1 cellular context compared by ENCODE assay signal in genomic region chr11:67082071-67082791, GRCh38.
A peak's percentile ranks its signal among the peaks of the same experiment; 100 is the strongest.
TF ChIP-seq lines count a peak whose summit lies in the region.

No MANE protein-coding gene starts in this region.

TF ChIP-seq in HepG2, 621 proteins besides CTCF, POLR2A, EP300 and RAD21 (continued from another document):
- no peak for TF ChIP-seq CSRNP1 (CRISPR knock-in tag; IDR thresholded peaks at IDR 0.05)
- no peak for TF ChIP-seq ZNF205 (CRISPR knock-in tag; IDR thresholded peaks at IDR 0.05)
- TF ChIP-seq ZFP91 (CRISPR knock-in tag; IDR thresholded peaks at IDR 0.05; ENCODE audit: borderline replicate concordance), result peak; percentile 35; the same call in 1 of the 2 replicates
- no peak for TF ChIP-seq PHF5A (CRISPR knock-in tag; IDR thresholded peaks at IDR 0.05; ENCODE audit: low read depth, unreplicated experiment)
- TF ChIP-seq SUZ12 (IDR thresholded peaks at IDR 0.05; ENCODE audit: low read depth, low read length), result no peak
- no peak for TF ChIP-seq ZNF160 (CRISPR knock-in tag; IDR thresholded peaks at IDR 0.05)
- no peak for TF ChIP-seq MTF2 (CRISPR knock-in tag; IDR thresholded peaks at IDR 0.05; ENCODE audit: borderline replicate concordance)
- no peak for TF ChIP-seq LBX2 (CRISPR knock-in tag; IDR thresholded peaks at IDR 0.05; ENCODE audit: borderline replicate concordance)
- no peak for TF ChIP-seq TSC22D2 (CRISPR knock-in tag; IDR thresholded peaks at IDR 0.05; ENCODE audit: borderline replicate concordance)
- TF ChIP-seq FOSL2 (CRISPR knock-in tag; IDR thresholded peaks at IDR 0.05), result no peak
- TF ChIP-seq TFAP4 (IDR thresholded peaks at IDR 0.05; ENCODE audit: borderline replicate concordance, low read depth), result 0 out of 2 replicates have a peak, but pooled peaks have one; percentile 8
- no peak for TF ChIP-seq ZNF678 (CRISPR knock-in tag; IDR thresholded peaks at IDR 0.05)
- 0 out of 2 replicates have a peak, but pooled peaks have one; percentile 41 for TF ChIP-seq ZNF547 (CRISPR knock-in tag; IDR thresholded peaks at IDR 0.05)
- TF ChIP-seq AGO1 (IDR thresholded peaks at IDR 0.05; ENCODE audit: low read depth, low read length, poor library complexity, severe bottlenecking), result no peak
- TF ChIP-seq ZNF251 (CRISPR knock-in tag; IDR thresholded peaks at IDR 0.05), result no peak
- TF ChIP-seq ZNF350 (CRISPR knock-in tag; IDR thresholded peaks at IDR 0.05; ENCODE audit: borderline replicate concordance, low read depth), result no peak
- no peak for TF ChIP-seq MEIS2 (CRISPR knock-in tag; IDR thresholded peaks at IDR 0.05)
- TF ChIP-seq ZNF33A (CRISPR knock-in tag; IDR thresholded peaks at IDR 0.05; ENCODE audit: borderline replicate concordance), result no peak
- TF ChIP-seq THAP9 (CRISPR knock-in tag; IDR thresholded peaks at IDR 0.05; ENCODE audit: borderline replicate concordance), result no peak
- TF ChIP-seq ELF3 (CRISPR knock-in tag; IDR thresholded peaks at IDR 0.05), result no peak
- no peak for TF ChIP-seq ZNF17 (CRISPR knock-in tag; IDR thresholded peaks at IDR 0.05)
- TF ChIP-seq ZBTB34 (CRISPR knock-in tag; IDR thresholded peaks at IDR 0.05), result no peak
- TF ChIP-seq ZBTB2 (CRISPR knock-in tag; IDR thresholded peaks at IDR 0.05; ENCODE audit: low read depth), result no peak
- no peak for TF ChIP-seq ZNF660 (CRISPR knock-in tag; IDR thresholded peaks at IDR 0.05; ENCODE audit: borderline replicate concordance, low read depth)
- TF ChIP-seq ARNT2 (CRISPR knock-in tag; IDR thresholded peaks at IDR 0.05; ENCODE audit: low read depth), result no peak
- TF ChIP-seq NFKBIZ (CRISPR knock-in tag; IDR thresholded peaks at IDR 0.05), result no peak
- no peak for TF ChIP-seq EZH2 (conservative IDR thresholded peaks at IDR 0.05; ENCODE audit: low read depth, low read length)
- TF ChIP-seq KDM6A (CRISPR knock-in tag; IDR thresholded peaks at IDR 0.05; ENCODE audit: low read depth), result no peak
- TF ChIP-seq ZNF670 (CRISPR knock-in tag; IDR thresholded peaks at IDR 0.05; ENCODE audit: borderline replicate concordance), result no peak
- no peak for TF ChIP-seq FOXM1 (CRISPR knock-in tag; IDR thresholded peaks at IDR 0.05)
- TF ChIP-seq SP5 (CRISPR knock-in tag; IDR thresholded peaks at IDR 0.05; ENCODE audit: borderline replicate concordance, low read depth), result peak; percentile 22; the same call in 1 of the 2 replicates
- no peak for TF ChIP-seq ZNF629 (CRISPR knock-in tag; conservative IDR thresholded peaks at IDR 0.05)
- TF ChIP-seq ZSCAN25 (CRISPR knock-in tag; IDR thresholded peaks at IDR 0.05), result peak; percentile 90
- TF ChIP-seq ZNF530 (CRISPR knock-in tag; IDR thresholded peaks at IDR 0.05; ENCODE audit: low read depth), result no peak
- no peak for TF ChIP-seq ZNF567 (CRISPR knock-in tag; IDR thresholded peaks at IDR 0.05; ENCODE audit: borderline replicate concordance)
- no peak for TF ChIP-seq ARNT (IDR thresholded peaks at IDR 0.05)
- TF ChIP-seq ZNF775 (CRISPR knock-in tag; IDR thresholded peaks at IDR 0.05; ENCODE audit: borderline replicate concordance), result no peak
- TF ChIP-seq XBP1 (CRISPR knock-in tag; IDR thresholded peaks at IDR 0.05), result no peak
- no peak for TF ChIP-seq JDP2 (CRISPR knock-in tag; IDR thresholded peaks at IDR 0.05; ENCODE audit: borderline replicate concordance)
- no peak for TF ChIP-seq SNAPC2 (CRISPR knock-in tag; IDR thresholded peaks at IDR 0.05)
- no peak for TF ChIP-seq GLMP (CRISPR knock-in tag; IDR thresholded peaks at IDR 0.05; ENCODE audit: borderline replicate concordance)
- TF ChIP-seq KDM2A (CRISPR knock-in tag; IDR thresholded peaks at IDR 0.05; ENCODE audit: borderline replicate concordance, low read depth), result peak; percentile 9; the same call in 1 of the 2 replicates
